Comparison of ENCODE assay signal across 1 cellular context in genomic region chr14:34539407-34540180, GRCh38.
TF ChIP-seq lines count a peak whose summit lies in the region.

TSS of gene EAPP (minus strand) at chr14:34539701. CDS start at chr14:34539628, 73 bp downstream.

TF ChIP-seq in K562, 482 proteins besides CTCF, POLR2A, EP300 and RAD21 (continued from another document and continues in another):
- TF ChIP-seq ZBTB12 (CRISPR knock-in tag; IDR thresholded peaks at IDR 0.05), result peak; percentile 55; the same call in 1 of the 2 replicates
- TF ChIP-seq EWSR1 (IDR thresholded peaks at IDR 0.05; ENCODE audit: borderline replicate concordance, low read depth, partially characterized antibody), result no peak
- no peak for TF ChIP-seq TEAD4 (IDR thresholded peaks at IDR 0.05; ENCODE audit: low read length)
- TF ChIP-seq TEAD4 (CRISPR knock-in tag; IDR thresholded peaks at IDR 0.05; ENCODE audit: borderline replicate concordance), result no peak
- TF ChIP-seq HDAC8 (tag; IDR thresholded peaks at IDR 0.05), result no peak
- no peak for TF ChIP-seq ZNF274 (IDR thresholded peaks at IDR 0.05; ENCODE audit: borderline replicate concordance, low read depth, low read length)
- TF ChIP-seq, protein P1, sequence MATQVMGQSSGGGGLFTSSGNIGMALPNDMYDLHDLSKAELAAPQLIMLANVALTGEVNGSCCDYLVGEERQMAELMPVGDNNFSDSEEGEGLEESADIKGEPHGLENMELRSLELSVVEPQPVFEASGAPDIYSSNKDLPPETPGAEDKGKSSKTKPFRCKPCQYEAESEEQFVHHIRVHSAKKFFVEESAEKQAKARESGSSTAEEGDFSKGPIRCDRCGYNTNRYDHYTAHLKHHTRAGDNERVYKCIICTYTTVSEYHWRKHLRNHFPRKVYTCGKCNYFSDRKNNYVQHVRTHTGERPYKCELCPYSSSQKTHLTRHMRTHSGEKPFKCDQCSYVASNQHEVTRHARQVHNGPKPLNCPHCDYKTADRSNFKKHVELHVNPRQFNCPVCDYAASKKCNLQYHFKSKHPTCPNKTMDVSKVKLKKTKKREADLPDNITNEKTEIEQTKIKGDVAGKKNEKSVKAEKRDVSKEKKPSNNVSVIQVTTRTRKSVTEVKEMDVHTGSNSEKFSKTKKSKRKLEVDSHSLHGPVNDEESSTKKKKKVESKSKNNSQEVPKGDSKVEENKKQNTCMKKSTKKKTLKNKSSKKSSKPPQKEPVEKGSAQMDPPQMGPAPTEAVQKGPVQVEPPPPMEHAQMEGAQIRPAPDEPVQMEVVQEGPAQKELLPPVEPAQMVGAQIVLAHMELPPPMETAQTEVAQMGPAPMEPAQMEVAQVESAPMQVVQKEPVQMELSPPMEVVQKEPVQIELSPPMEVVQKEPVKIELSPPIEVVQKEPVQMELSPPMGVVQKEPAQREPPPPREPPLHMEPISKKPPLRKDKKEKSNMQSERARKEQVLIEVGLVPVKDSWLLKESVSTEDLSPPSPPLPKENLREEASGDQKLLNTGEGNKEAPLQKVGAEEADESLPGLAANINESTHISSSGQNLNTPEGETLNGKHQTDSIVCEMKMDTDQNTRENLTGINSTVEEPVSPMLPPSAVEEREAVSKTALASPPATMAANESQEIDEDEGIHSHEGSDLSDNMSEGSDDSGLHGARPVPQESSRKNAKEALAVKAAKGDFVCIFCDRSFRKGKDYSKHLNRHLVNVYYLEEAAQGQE (CRISPR knock-in tag; IDR thresholded peaks at IDR 0.05; ENCODE audit: low read depth), result no peak
- TF ChIP-seq ELF2 (CRISPR knock-in tag; IDR thresholded peaks at IDR 0.05), result peak; percentile 39; the same call in 1 of the 2 replicates
- peak; percentile 75 for TF ChIP-seq CREB1 (IDR thresholded peaks at IDR 0.05)
- TF ChIP-seq CREB1 (CRISPR knock-in tag; IDR thresholded peaks at IDR 0.05), result peak; percentile 80
- TF ChIP-seq ZNF134 (CRISPR knock-in tag; conservative IDR thresholded peaks at IDR 0.05), result no peak
- TF ChIP-seq ZBTB40 (IDR thresholded peaks at IDR 0.05), result peak; percentile 79
- TF ChIP-seq ZBTB40 (CRISPR knock-in tag; IDR thresholded peaks at IDR 0.05), result no peak
- TF ChIP-seq PREB (CRISPR knock-in tag; IDR thresholded peaks at IDR 0.05), result no peak
- TF ChIP-seq ZBTB17 (CRISPR knock-in tag; IDR thresholded peaks at IDR 0.05), result no peak
- no peak for TF ChIP-seq HDAC3 (IDR thresholded peaks at IDR 0.05; ENCODE audit: borderline replicate concordance, partially characterized antibody)
- no peak for TF ChIP-seq ZNF449 (CRISPR knock-in tag; IDR thresholded peaks at IDR 0.05)
- no peak for TF ChIP-seq ZNF609 (CRISPR knock-in tag; IDR thresholded peaks at IDR 0.05; ENCODE audit: borderline replicate concordance)
- TF ChIP-seq ZNF695 (CRISPR knock-in tag; IDR thresholded peaks at IDR 0.05), result no peak
- TF ChIP-seq POLR2B (IDR thresholded peaks at IDR 0.05; ENCODE audit: low read depth, partially characterized antibody), result peak; percentile 83
- TF ChIP-seq THRAP3 (IDR thresholded peaks at IDR 0.05; ENCODE audit: borderline replicate concordance), result no peak
- TF ChIP-seq VEZF1 (CRISPR knock-in tag; IDR thresholded peaks at IDR 0.05), result no peak; the same call in 1 of the 2 replicates
- TF ChIP-seq STAT5A (IDR thresholded peaks at IDR 0.05; ENCODE audit: borderline replicate concordance, low read length), result no peak
- TF ChIP-seq STAT6 (CRISPR knock-in tag; IDR thresholded peaks at IDR 0.05), result no peak
